ENCODE assay signal across 16 cellular contexts in the genomic region with DNA sequence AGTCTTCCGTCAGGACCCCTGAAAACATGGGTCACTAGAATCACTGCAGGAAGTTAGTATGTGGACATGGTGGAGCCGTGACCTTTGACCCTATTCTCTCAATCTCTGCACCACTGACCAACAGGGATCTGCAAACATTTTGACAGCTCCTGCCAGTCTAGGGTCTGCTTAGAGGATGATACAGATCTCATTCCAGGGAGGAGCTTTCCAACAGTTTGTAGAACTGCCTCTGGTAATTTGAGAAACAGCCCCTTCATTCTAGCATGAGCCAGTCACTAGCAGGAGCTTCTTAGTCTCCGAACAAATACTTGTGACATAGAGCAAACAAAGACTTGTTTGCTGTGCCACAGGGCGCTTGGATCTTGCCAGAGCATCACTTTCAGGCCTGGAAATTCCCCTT.
DNase-seq lines count a peak whose midpoint lies in the region; ATAC-seq and TF ChIP-seq lines count a peak whose summit lies in the region.
"Had no signal": no experiment of that assay in that cellular context is flagged by ENCODE, and none has a peak within 500 bp of the region (broad histone marks: within the 10 kb centered on the region; RNA-seq: fewer than 3 reads in every experiment).

No MANE protein-coding gene starts in this region.

- no peaks in the 10 kb centered on the region for H3K36me3 Mint-ChIP-seq in nephron progenitor cell (ENCODE audit: low read depth)
- H3K36me3 Mint-ChIP-seq in naive thymus-derived CD8-positive, alpha-beta T cell: no peaks in the 10 kb centered on the region
- H3K36me3 Mint-ChIP-seq: memory B cell had no signal

- TF ChIP-seq CTCF in choroid plexus epithelial cell (conservative IDR thresholded peaks at IDR 0.05; ENCODE audit: low read depth, low read length) (no peak), nephron progenitor cell (IDR thresholded peaks at IDR 0.05) (no peak), suprapubic skin (IDR thresholded peaks at IDR 0.05) (no peak)

- H3K27ac Mint-ChIP-seq in nephron progenitor cell: peak overlapping the region; percentile 93
- H3K27ac Mint-ChIP-seq in naive thymus-derived CD8-positive, alpha-beta T cell: no peak overlapping the region
- H3K27ac Mint-ChIP-seq: activated CD8-positive, alpha-beta T cell treated with anti-CD3 and anti-CD28 coated beads, Interleukin-2, amount 10 ng/mL, durations not matched to agents 7 days and 5 days; memory B cell had no signal

- 79% methylated on average over 4 of the region's 4 CpGs for WGBS in suprapubic skin

- POLR2A ChIA-PET in naive thymus-derived CD8-positive, alpha-beta T cell (lab: Charles Lee): no interaction called here

- H3K4me1 ChIP-seq in suprapubic skin: no peaks in the 10 kb centered on the region
- H3K4me1 ChIP-seq: gastrocnemius medialis had no signal

- DNase-seq in DMS79 treated with DMSO at 0.1 percent for 48 hours (lab: John Stamatoyannopoulos, UW) (peak; percentile 32), NCI-H2029 treated with DMSO at 0.1 percent for 48 hours (lab: John Stamatoyannopoulos, UW) (peak; percentile 70), choroid plexus epithelial cell (ENCODE audit: low read depth) (peak; percentile 13), nephron progenitor cell (no peak), activated gamma-delta T cell (lab: John Stamatoyannopoulos, UW) (no peak), suprapubic skin (ENCODE audit: low spot score in 2 of 2) (no peak), NCI-H1048 (lab: John Stamatoyannopoulos, UW) (no peak)
- no peak for DNase-seq in naive thymus-derived CD8-positive, alpha-beta T cell
- DNase-seq: activated CD8-positive, alpha-beta T cell treated with anti-CD3 and anti-CD28 coated beads, Interleukin-2, amount 10 ng/mL, durations not matched to agents 7 days and 5 days; gastrocnemius medialis; NCI-H226; stimulated activated CD4-positive, alpha-beta T cell treated with anti-CD3 and anti-CD28 coated beads, Interleukin-4, amount 100 ng/mL, for 4 hours; thyroid gland had no signal

- no peak overlapping the region for H3K4me3 Mint-ChIP-seq in nephron progenitor cell
- no peak overlapping the region for H3K4me3 Mint-ChIP-seq in naive thymus-derived CD8-positive, alpha-beta T cell
- H3K4me3 Mint-ChIP-seq: activated CD8-positive, alpha-beta T cell treated with anti-CD3 and anti-CD28 coated beads, Interleukin-2, amount 10 ng/mL, durations not matched to agents 7 days and 5 days; memory B cell had no signal

- no peaks in the 10 kb centered on the region for H3K27me3 ChIP-seq in suprapubic skin
- H3K27me3 ChIP-seq: thyroid gland had no signal

- H3K9me3 Mint-ChIP-seq in nephron progenitor cell: no peaks in the 10 kb centered on the region
- H3K9me3 Mint-ChIP-seq in naive thymus-derived CD8-positive, alpha-beta T cell: peaks cover 0 to 3% (median 0%) of the 10 kb centered on the region in 9 donors
- H3K9me3 Mint-ChIP-seq: memory B cell had no signal

- H3K27ac ChIP-seq in suprapubic skin: no peak overlapping the region
- H3K27ac ChIP-seq: gastrocnemius medialis, skin epidermis, thyroid gland had no signal

- no peaks in the 10 kb centered on the region for H3K27me3 Mint-ChIP-seq in nephron progenitor cell (ENCODE audit: low read depth, poor library complexity)
- H3K27me3 Mint-ChIP-seq in naive thymus-derived CD8-positive, alpha-beta T cell: no peaks in the 10 kb centered on the region
- H3K27me3 Mint-ChIP-seq: memory B cell had no signal

- H3K36me3 ChIP-seq in suprapubic skin: no peaks in the 10 kb centered on the region
- H3K36me3 ChIP-seq: gastrocnemius medialis, thyroid gland had no signal

- no peak for TF ChIP-seq EP300 in suprapubic skin (IDR thresholded peaks at IDR 0.05)

- ATAC-seq in naive thymus-derived CD8-positive, alpha-beta T cell: no peak
- ATAC-seq: activated CD8-positive, alpha-beta T cell treated with anti-CD3 and anti-CD28 coated beads, Interleukin-2, amount 10 ng/mL, durations not matched to agents 7 days and 5 days; gastrocnemius medialis; SK-N-SH treated with all-trans-retinoic acid at 6 μM for 48 hours had no signal

- H3K4me3 ChIP-seq in choroid plexus epithelial cell (ENCODE audit: low read depth, low read length) (no peak overlapping the region), suprapubic skin (no peak overlapping the region)
- H3K4me3 ChIP-seq: gastrocnemius medialis, skin epidermis, thyroid gland had no signal

- H3K4me1 Mint-ChIP-seq in nephron progenitor cell: peaks cover 28% of the 10 kb centered on the region
- no peaks in the 10 kb centered on the region for H3K4me1 Mint-ChIP-seq in naive thymus-derived CD8-positive, alpha-beta T cell

- no peak for TF ChIP-seq POLR2A in suprapubic skin (IDR thresholded peaks at IDR 0.05)

- H3K9me3 ChIP-seq in suprapubic skin: no peaks in the 10 kb centered on the region
- H3K9me3 ChIP-seq: gastrocnemius medialis, thyroid gland had no signal

Comparison
In these comparisons a context has a peak if more than half of its experiments do, and no peak if none do; other contexts are left out.
1. DNase-seq: peak in DMS79 treated with DMSO at 0.1 percent for 48 hours (single experiment), NCI-H2029 treated with DMSO at 0.1 percent for 48 hours (single experiment) and choroid plexus epithelial cell (single experiment); none in nephron progenitor cell (single experiment), naive thymus-derived CD8-positive, alpha-beta T cell (0 of 10), activated gamma-delta T cell (single experiment), suprapubic skin (0 of 2) and NCI-H1048 (single experiment).